ENCODE assay signal across 29 cellular contexts in genomic region chr10:103177123-103177522, GRCh38. TPM values are rescaled to one million over a fixed set of nuclear protein-coding genes. Genes with fewer than 3 reads are reported as not detected.
DNase-seq lines count a peak whose midpoint lies in the region; ATAC-seq and TF ChIP-seq lines count a peak whose summit lies in the region.
"Had no signal": no experiment of that assay in that cellular context is flagged by ENCODE, and none has a peak within 500 bp of the region (broad histone marks: within the 10 kb centered on the region; RNA-seq: fewer than 3 reads in every experiment).

No MANE protein-coding gene starts in this region.

- intact Hi-C loops in natural killer cell (cut with micrococcal nuclease), result no loop called here
- intact Hi-C loops in activated T-helper 1 cell treated with anti-CD3 and anti-CD28 coated beads, Interleukin-12 subunit alpha, Interleukin-12 subunit beta, Interleukin-2, Interleukin-4 antibody, amounts not matched to agents 30 ng/mL and 10 ng/mL and 1 ng/mL, durations not matched to agents 14 hours and 24 hours and 36 hours (cut with micrococcal nuclease), result no loop called here

- peak overlapping the region; percentile 46 for H3K4me2 ChIP-seq in MM.1S (ENCODE audit: low read depth, low read length)
- H3K4me2 ChIP-seq: hepatocyte had no signal

- ATAC-seq in natural killer cell (no peak), esophagus mucosa (no peak), SK-N-SH treated with all-trans-retinoic acid at 6 μM for 48 hours (no peak)
- no peak for ATAC-seq in natural killer cell treated with Interleukin-12 subunit alpha and Interleukin-12 subunit beta and Interleukin-15 and Interleukin-18, amount 100 ng/mL, for 72 hours
- ATAC-seq: effector memory CD8-positive, alpha-beta T cell; foreskin keratinocyte; left lobe of liver; Right ventricle myocardium inferior had no signal

- no peaks in the 10 kb centered on the region for H4K20me1 ChIP-seq in MM.1S (ENCODE audit: insufficient read depth, low read length)

- peaks cover 68% of the 10 kb centered on the region for H3K79me2 ChIP-seq in MM.1S (ENCODE audit: low read length)

- DNase-seq in natural killer cell (no peak), MM.1S (peak; percentile 20), iPS-NIHi11 (ENCODE audit: low spot score) (no peak), GOT3 (lab: John Stamatoyannopoulos, UW) (no peak)
- DNase-seq in natural killer cell treated with Interleukin-12 subunit alpha and Interleukin-12 subunit beta and Interleukin-15 and Interleukin-18, amount 100 ng/mL, for 72 hours (ENCODE audit: low spot score), result no peak
- DNase-seq in activated T-helper 1 cell treated with anti-CD3 and anti-CD28 coated beads, Interleukin-12 subunit alpha, Interleukin-12 subunit beta, Interleukin-2, Interleukin-4 antibody, amounts not matched to agents 30 ng/mL and 10 ng/mL and 1 ng/mL, durations not matched to agents 14 hours and 24 hours and 36 hours (ENCODE audit: low spot score), result no peak
- DNase-seq: ACHN; activated CD8-positive, alpha-beta memory T cell treated with anti-CD3 and anti-CD28 coated beads for 24 hours; activated naive CD4-positive, alpha-beta T cell; activated T-cell treated with anti-CD3 and anti-CD28 coated beads, Interleukin-2, amount 50 U/mL, for 1 hour; C1 segment of cervical spinal cord; effector memory CD8-positive, alpha-beta T cell; EL; foreskin keratinocyte; immature natural killer cell; KBM-7; mesendoderm; NCI-H1092 treated with DMSO at 0.1 percent for 48 hours; NCI-H2029; NCI-H69; OCI-M1; small intestine; stimulated activated CD4-positive, alpha-beta T cell treated with anti-CD3 and anti-CD28 coated beads, Interleukin-2, amount 100 ng/mL, for 24 hours; substantia nigra had no signal

- H3K4me3 Mint-ChIP-seq in natural killer cell, result no peak overlapping the region
- H3K4me3 Mint-ChIP-seq in natural killer cell treated with Interleukin-12 subunit alpha and Interleukin-12 subunit beta and Interleukin-15 and Interleukin-18, amount 100 ng/mL, for 72 hours, result no peak overlapping the region
- no peak overlapping the region for H3K4me3 Mint-ChIP-seq in activated T-helper 1 cell treated with anti-CD3 and anti-CD28 coated beads, Interleukin-12 subunit alpha, Interleukin-12 subunit beta, Interleukin-2, Interleukin-4 antibody, amounts not matched to agents 30 ng/mL and 10 ng/mL and 1 ng/mL, durations not matched to agents 14 hours and 24 hours and 36 hours
- H3K4me3 Mint-ChIP-seq: effector memory CD8-positive, alpha-beta T cell; immature natural killer cell had no signal

- H3K4me1 Mint-ChIP-seq in natural killer cell, result peaks cover 23 to 29% of the 10 kb centered on the region in 2 donors
- peaks cover 9 to 15% of the 10 kb centered on the region in 2 donors for H3K4me1 Mint-ChIP-seq in natural killer cell treated with Interleukin-12 subunit alpha and Interleukin-12 subunit beta and Interleukin-15 and Interleukin-18, amount 100 ng/mL, for 72 hours (ENCODE audit: low read depth in 2 of 2)
- H3K4me1 Mint-ChIP-seq in activated T-helper 1 cell treated with anti-CD3 and anti-CD28 coated beads, Interleukin-12 subunit alpha, Interleukin-12 subunit beta, Interleukin-2, Interleukin-4 antibody, amounts not matched to agents 30 ng/mL and 10 ng/mL and 1 ng/mL, durations not matched to agents 14 hours and 24 hours and 36 hours (ENCODE audit: low read depth), result peaks cover 23% of the 10 kb centered on the region

- H3F3A ChIP-seq in MM.1S (ENCODE audit: insufficient read depth, low read length), result peaks cover 20% of the 10 kb centered on the region

- H3K9me3 Mint-ChIP-seq in natural killer cell, result no peaks in the 10 kb centered on the region
- no peaks in the 10 kb centered on the region for H3K9me3 Mint-ChIP-seq in natural killer cell treated with Interleukin-12 subunit alpha and Interleukin-12 subunit beta and Interleukin-15 and Interleukin-18, amount 100 ng/mL, for 72 hours
- no peaks in the 10 kb centered on the region for H3K9me3 Mint-ChIP-seq in activated T-helper 1 cell treated with anti-CD3 and anti-CD28 coated beads, Interleukin-12 subunit alpha, Interleukin-12 subunit beta, Interleukin-2, Interleukin-4 antibody, amounts not matched to agents 30 ng/mL and 10 ng/mL and 1 ng/mL, durations not matched to agents 14 hours and 24 hours and 36 hours
- H3K9me3 Mint-ChIP-seq: effector memory CD8-positive, alpha-beta T cell; immature natural killer cell had no signal

- H3K4me1 ChIP-seq in MM.1S (ENCODE audit: low read length), result peaks cover 35% of the 10 kb centered on the region
- H3K4me1 ChIP-seq: foreskin keratinocyte had no signal

- H3K36me3 Mint-ChIP-seq in natural killer cell, result no peaks in the 10 kb centered on the region
- no peaks in the 10 kb centered on the region for H3K36me3 Mint-ChIP-seq in natural killer cell treated with Interleukin-12 subunit alpha and Interleukin-12 subunit beta and Interleukin-15 and Interleukin-18, amount 100 ng/mL, for 72 hours
- peaks cover 22% of the 10 kb centered on the region for H3K36me3 Mint-ChIP-seq in activated T-helper 1 cell treated with anti-CD3 and anti-CD28 coated beads, Interleukin-12 subunit alpha, Interleukin-12 subunit beta, Interleukin-2, Interleukin-4 antibody, amounts not matched to agents 30 ng/mL and 10 ng/mL and 1 ng/mL, durations not matched to agents 14 hours and 24 hours and 36 hours (ENCODE audit: low read depth)

- no peaks in the 10 kb centered on the region for H3K27me3 Mint-ChIP-seq in natural killer cell (ENCODE audit: low read depth in 2 of 2)
- no peaks in the 10 kb centered on the region for H3K27me3 Mint-ChIP-seq in natural killer cell treated with Interleukin-12 subunit alpha and Interleukin-12 subunit beta and Interleukin-15 and Interleukin-18, amount 100 ng/mL, for 72 hours
- H3K27me3 Mint-ChIP-seq in activated T-helper 1 cell treated with anti-CD3 and anti-CD28 coated beads, Interleukin-12 subunit alpha, Interleukin-12 subunit beta, Interleukin-2, Interleukin-4 antibody, amounts not matched to agents 30 ng/mL and 10 ng/mL and 1 ng/mL, durations not matched to agents 14 hours and 24 hours and 36 hours (ENCODE audit: insufficient read depth), result no peaks in the 10 kb centered on the region
- H3K27me3 Mint-ChIP-seq: effector memory CD8-positive, alpha-beta T cell had no signal

- peak overlapping the region; percentile 47 to 67 for H3K27ac Mint-ChIP-seq in natural killer cell
- no peak overlapping the region for H3K27ac Mint-ChIP-seq in natural killer cell treated with Interleukin-12 subunit alpha and Interleukin-12 subunit beta and Interleukin-15 and Interleukin-18, amount 100 ng/mL, for 72 hours
- peak overlapping the region; percentile 56 for H3K27ac Mint-ChIP-seq in activated T-helper 1 cell treated with anti-CD3 and anti-CD28 coated beads, Interleukin-12 subunit alpha, Interleukin-12 subunit beta, Interleukin-2, Interleukin-4 antibody, amounts not matched to agents 30 ng/mL and 10 ng/mL and 1 ng/mL, durations not matched to agents 14 hours and 24 hours and 36 hours

- H3K27ac ChIP-seq in MM.1S (ENCODE audit: low read length), result peak overlapping the region; percentile 54; the same call in 1 of the 2 replicates
- H3K27ac ChIP-seq: foreskin keratinocyte, hepatocyte had no signal

- 0 out of 2 replicates have a peak, but pooled peaks cover 3% of the 10 kb centered on the region for H3K36me3 ChIP-seq in MM.1S (replicated peaks; ENCODE audit: insufficient read depth, low read length)

- H3K9me3 ChIP-seq in MM.1S (replicated peaks; ENCODE audit: insufficient read depth, low read length), result no peaks in the 10 kb centered on the region

- H3K4me3 ChIP-seq in MM.1S (ENCODE audit: low read length), result no peak overlapping the region
- H3K4me3 ChIP-seq: hepatocyte had no signal

- no peak overlapping the region; the same call in 1 of the 2 replicates for H3K9ac ChIP-seq in MM.1S (ENCODE audit: low read length)

- H3K9me2 ChIP-seq in MM.1S (replicated peaks; ENCODE audit: insufficient read depth, low read length), result no peaks in the 10 kb centered on the region

- H2AFZ ChIP-seq in MM.1S (ENCODE audit: low read length), result no peak overlapping the region
- H2AFZ ChIP-seq: hepatocyte had no signal

- no peaks in the 10 kb centered on the region for H3K27me3 ChIP-seq in MM.1S (replicated peaks; ENCODE audit: insufficient read depth, low read length)
- H3K27me3 ChIP-seq: foreskin keratinocyte, hepatocyte had no signal

- TF ChIP-seq CTCF in natural killer cell (IDR thresholded peaks at IDR 0.05) (no peak), MM.1S (IDR thresholded peaks at IDR 0.05; ENCODE audit: low read length) (no peak)

TF ChIP-seq in SK-N-SH treated with all-trans-retinoic acid at 6 μM for 48 hours, 23 proteins besides CTCF, POLR2A, EP300 and RAD21 (continues in another document):
- TF ChIP-seq ARNTL (CRISPR knock-in tag; IDR thresholded peaks at IDR 0.05; ENCODE audit: borderline replicate concordance, low read depth), result no peak
- TF ChIP-seq RARB (CRISPR knock-in tag; IDR thresholded peaks at IDR 0.05), result no peak
- TF ChIP-seq ZNF8 (CRISPR knock-in tag; IDR thresholded peaks at IDR 0.05), result no peak
- no peak for TF ChIP-seq ZC3H10 (CRISPR knock-in tag; IDR thresholded peaks at IDR 0.05)
- no peak for TF ChIP-seq ISL1 (CRISPR knock-in tag; IDR thresholded peaks at IDR 0.05)
- no peak for TF ChIP-seq GLIS3 (CRISPR knock-in tag; IDR thresholded peaks at IDR 0.05)
- no peak for TF ChIP-seq ZFP3 (CRISPR knock-in tag; IDR thresholded peaks at IDR 0.05)
- TF ChIP-seq SNAI2 (CRISPR knock-in tag; IDR thresholded peaks at IDR 0.05), result no peak
- TF ChIP-seq PPARA (CRISPR knock-in tag; IDR thresholded peaks at IDR 0.05; ENCODE audit: borderline replicate concordance), result no peak
- no peak for TF ChIP-seq ESRRG (CRISPR knock-in tag; IDR thresholded peaks at IDR 0.05)
- no peak for TF ChIP-seq TOX (CRISPR knock-in tag; IDR thresholded peaks at IDR 0.05; ENCODE audit: borderline replicate concordance)
- TF ChIP-seq ZNF565 (CRISPR knock-in tag; conservative IDR thresholded peaks at IDR 0.05; ENCODE audit: low read depth), result no peak
- TF ChIP-seq TCF4 (CRISPR knock-in tag; IDR thresholded peaks at IDR 0.05; ENCODE audit: borderline replicate concordance), result no peak

RNA-seq across cellular contexts. Expression of gene NT5C2, which starts 15.9 kb away (rescaled TPM):
- total RNA-seq in natural killer cell, result 100 to 1,000 TPM in 1 of 3 donors, 10 to 100 TPM in 2; 84.4 to 110 (median 89.4) TPM
- 10 to 100 TPM; 60.2 to 75.0 TPM for total RNA-seq in natural killer cell treated with Interleukin-12 subunit alpha and Interleukin-12 subunit beta and Interleukin-15 and Interleukin-18, amount 100 ng/mL, for 72 hours
- total RNA-seq in activated T-helper 1 cell treated with anti-CD3 and anti-CD28 coated beads, Interleukin-12 subunit alpha, Interleukin-12 subunit beta, Interleukin-2, Interleukin-4 antibody, amounts not matched to agents 30 ng/mL and 10 ng/mL and 1 ng/mL, durations not matched to agents 14 hours and 24 hours and 36 hours, result 52.0 and 56.5 TPM in 2 replicates
- 87.4 TPM for total RNA-seq in esophagus mucosa

Comparison
In these comparisons a context has a peak if more than half of its experiments do, and no peak if none do; other contexts are left out.
1. H3K27ac Mint-ChIP-seq: peak in natural killer cell (2 of 2) and activated T-helper 1 cell treated with anti-CD3 and anti-CD28 coated beads, Interleukin-12 subunit alpha, Interleukin-12 subunit beta, Interleukin-2, Interleukin-4 antibody, amounts not matched to agents 30 ng/mL and 10 ng/mL and 1 ng/mL, durations not matched to agents 14 hours and 24 hours and 36 hours (single experiment); none in natural killer cell treated with Interleukin-12 subunit alpha and Interleukin-12 subunit beta and Interleukin-15 and Interleukin-18, amount 100 ng/mL, for 72 hours (0 of 2).